In genomic region chr1:44357710-44358109, GRCh38 we compare ENCODE assay signal across 31 cellular contexts.
"Had no signal": no experiment of that assay in that cellular context is flagged by ENCODE, and none has a peak within 500 bp of the region (broad histone marks: within the 10 kb centered on the region; RNA-seq: fewer than 3 reads in every experiment).

No MANE protein-coding gene starts in this region.

- H3K27me3 Mint-ChIP-seq: naive thymus-derived CD8-positive, alpha-beta T cell; progenitor cell of endocrine pancreas; stimulated activated memory B cell treated with anti-CD40 and anti-IgM and Interleukin-4, amounts not matched to agents 10 μg/mL and 1 μg/mL and 100 μg/mL, for 72 hours had no signal

- ATAC-seq: naive thymus-derived CD8-positive, alpha-beta T cell; natural killer cell treated with Interleukin-12 subunit alpha and Interleukin-12 subunit beta and Interleukin-15 and Interleukin-18, amount 100 ng/mL, for 72 hours; psoas muscle; right cardiac atrium; sciatic nerve; stimulated activated memory B cell treated with anti-CD40 and anti-IgM and Interleukin-4, amounts not matched to agents 10 μg/mL and 1 μg/mL and 100 μg/mL, for 72 hours; stimulated activated naive CD8-positive, alpha-beta T cell treated with anti-CD3 and anti-CD28 coated beads, Interleukin-15, amount 100 ng/mL, for 72 hours; stimulated activated naive CD8-positive, alpha-beta T cell treated with anti-CD3 and anti-CD28 coated beads, Interleukin-15, Interleukin-2, amounts not matched to agents 100 U/mL and 50 U/mL, for 24 hours; upper lobe of right lung had no signal

- H2AFZ ChIP-seq: neural progenitor cell, parathyroid adenoma had no signal

- H3K27ac Mint-ChIP-seq: naive thymus-derived CD8-positive, alpha-beta T cell; natural killer cell treated with Interleukin-12 subunit alpha and Interleukin-12 subunit beta and Interleukin-15 and Interleukin-18, amount 100 ng/mL, for 72 hours; neural progenitor cell; stimulated activated memory B cell treated with anti-CD40 and anti-IgM and Interleukin-4, amounts not matched to agents 10 μg/mL and 1 μg/mL and 100 μg/mL, for 72 hours; stimulated activated naive CD8-positive, alpha-beta T cell treated with anti-CD3 and anti-CD28 coated beads, Interleukin-15, amount 100 ng/mL, for 72 hours; type B pancreatic cell had no signal

- H3K27me3 ChIP-seq: neural progenitor cell, ovary, spleen, suprapubic skin, testis, transverse colon, upper lobe of right lung, uterus had no signal

- H3K4me2 ChIP-seq: neural progenitor cell, smooth muscle cell had no signal

- H3K4me3 ChIP-seq: neural progenitor cell, ovary, psoas muscle, skin epidermis, smooth muscle cell, spleen, suprapubic skin, testis, tibial artery, transverse colon, upper lobe of right lung, uterus had no signal

- H3K36me3 Mint-ChIP-seq: natural killer cell treated with Interleukin-12 subunit alpha and Interleukin-12 subunit beta and Interleukin-15 and Interleukin-18, amount 100 ng/mL, for 72 hours; neural progenitor cell; stimulated activated memory B cell treated with anti-CD40 and anti-IgM and Interleukin-4, amounts not matched to agents 10 μg/mL and 1 μg/mL and 100 μg/mL, for 72 hours had no signal

- H3K4me3 Mint-ChIP-seq: naive thymus-derived CD8-positive, alpha-beta T cell; natural killer cell treated with Interleukin-12 subunit alpha and Interleukin-12 subunit beta and Interleukin-15 and Interleukin-18, amount 100 ng/mL, for 72 hours; neural progenitor cell; stimulated activated memory B cell treated with anti-CD40 and anti-IgM and Interleukin-4, amounts not matched to agents 10 μg/mL and 1 μg/mL and 100 μg/mL, for 72 hours; stimulated activated naive CD8-positive, alpha-beta T cell treated with anti-CD3 and anti-CD28 coated beads, Interleukin-15, amount 100 ng/mL, for 72 hours; type B pancreatic cell had no signal

- DNase-seq: naive thymus-derived CD8-positive, alpha-beta T cell; occipital lobe; ovary; posterior cingulate gyrus; psoas muscle; right cardiac atrium; spleen; stimulated activated CD4-positive, alpha-beta T cell treated with anti-CD3 and anti-CD28 coated beads, Interleukin-12 subunit alpha, Interleukin-12 subunit beta, amount 100 ng/mL, for 4 hours; stimulated activated CD4-positive, alpha-beta T cell treated with anti-CD3 and anti-CD28 coated beads, Interleukin-1b, Interleukin-23, amount 100 ng/mL, for 48 hours; stimulated activated CD4-positive, alpha-beta T cell treated with anti-CD3 and anti-CD28 coated beads, Interleukin-4, amount 100 ng/mL, for 1 hour; stimulated activated CD4-positive, alpha-beta T cell treated with anti-CD3 and anti-CD28 coated beads, Interleukin-4, amount 100 ng/mL, for 4 hours; stimulated activated CD8-positive, alpha-beta memory T cell treated with anti-CD3 and anti-CD28 coated beads, Interleukin-4, amount 100 ng/mL, for 48 hours; stimulated activated naive CD4-positive, alpha-beta T cell; stimulated activated naive CD8-positive, alpha-beta T cell treated with anti-CD3 and anti-CD28 coated beads, Interleukin-15, amount 100 ng/mL, for 72 hours; stimulated activated naive CD8-positive, alpha-beta T cell treated with anti-CD3 and anti-CD28 coated beads, Interleukin-15, Interleukin-2, amounts not matched to agents 100 U/mL and 50 U/mL, for 24 hours; substantia nigra; testis; tibial artery; transverse colon; upper lobe of right lung; uterus had no signal

- H3K36me3 ChIP-seq: neural progenitor cell, ovary, spleen, suprapubic skin, tibial artery, transverse colon, upper lobe of right lung, uterus had no signal

- H3K27ac ChIP-seq: neural progenitor cell, ovary, parathyroid adenoma, psoas muscle, skin epidermis, spleen, suprapubic skin, testis, tibial artery, transverse colon, upper lobe of right lung, uterus had no signal

- H3K9me3 ChIP-seq: ovary, psoas muscle, spleen, suprapubic skin, testis, tibial artery, transverse colon, upper lobe of right lung, uterus had no signal

- H3K9ac ChIP-seq: neural progenitor cell, parathyroid adenoma had no signal

- H3K9me3 Mint-ChIP-seq: naive thymus-derived CD8-positive, alpha-beta T cell; natural killer cell treated with Interleukin-12 subunit alpha and Interleukin-12 subunit beta and Interleukin-15 and Interleukin-18, amount 100 ng/mL, for 72 hours; neural progenitor cell; stimulated activated memory B cell treated with anti-CD40 and anti-IgM and Interleukin-4, amounts not matched to agents 10 μg/mL and 1 μg/mL and 100 μg/mL, for 72 hours; stimulated activated naive CD8-positive, alpha-beta T cell treated with anti-CD3 and anti-CD28 coated beads, Interleukin-15, amount 100 ng/mL, for 72 hours; type B pancreatic cell had no signal
